27 cellular contexts compared by ENCODE assay signal in genomic region chr21:43283136-43283924, GRCh38.
DNase-seq lines count a peak whose midpoint lies in the region; ATAC-seq and TF ChIP-seq lines count a peak whose summit lies in the region.
"Had no signal": no experiment of that assay in that cellular context is flagged by ENCODE, and none has a peak within 500 bp of the region (broad histone marks: within the 10 kb centered on the region; RNA-seq: fewer than 3 reads in every experiment).

No MANE protein-coding gene starts in this region.

- H3K27ac ChIP-seq in psoas muscle (no peak overlapping the region), body of pancreas (no peak overlapping the region)
- H3K27ac ChIP-seq: esophagus squamous epithelium, parathyroid adenoma, tibial artery had no signal

- WGBS in psoas muscle, 3 donors, result 84 to 89% (median 85%) methylated on average over 5 of the region's 5 CpGs
- 85% methylated on average over 3 to 5 of the region's 5 CpGs for WGBS in body of pancreas, 2 donors

- ATAC-seq in psoas muscle, result no peak
- no peak for ATAC-seq in GM21515 (IDR thresholded peaks at IDR 0.05; ENCODE audit: unreplicated experiment)
- no peak for ATAC-seq in body of pancreas
- ATAC-seq: HCT116, SK-N-SH treated with all-trans-retinoic acid at 6 μM for 48 hours, T-helper 17 cell had no signal

- no peak for TF ChIP-seq CTCF in choroid plexus epithelial cell (conservative IDR thresholded peaks at IDR 0.05; ENCODE audit: low read depth, low read length)
- TF ChIP-seq CTCF in psoas muscle (IDR thresholded peaks at IDR 0.05), result no peak
- TF ChIP-seq CTCF in body of pancreas (IDR thresholded peaks at IDR 0.05), result no peak

- intact Hi-C loops in psoas muscle (cut with DNase I), result no loop called here
- intact Hi-C loops in body of pancreas (cut with DNase I), result no loop called here

- H3K9me3 ChIP-seq in psoas muscle, result no peaks in the 10 kb centered on the region
- no peaks in the 10 kb centered on the region for H3K9me3 ChIP-seq in body of pancreas
- H3K9me3 ChIP-seq: esophagus squamous epithelium, tibial artery had no signal

- no peak for TF ChIP-seq POLR2A in body of pancreas (IDR thresholded peaks at IDR 0.05)

- no peak overlapping the region for H3K4me3 ChIP-seq in choroid plexus epithelial cell (ENCODE audit: low read depth, low read length)
- H3K4me3 ChIP-seq in psoas muscle, result no peak overlapping the region
- H3K4me3 ChIP-seq in body of pancreas, result no peak overlapping the region
- H3K4me3 ChIP-seq: esophagus squamous epithelium, tibial artery had no signal

- H3K27me3 ChIP-seq in psoas muscle (ENCODE audit: insufficient read depth in 3 of 3, low read length in 2 of 3) (peaks cover 0 to 8% (median 7%) of the 10 kb centered on the region in 3 donors), body of pancreas (no peaks in the 10 kb centered on the region)

- H3K36me3 ChIP-seq in psoas muscle (ENCODE audit: insufficient read depth in 1 of 2, low read depth in 1 of 2), result no peaks in the 10 kb centered on the region
- no peaks in the 10 kb centered on the region for H3K36me3 ChIP-seq in body of pancreas (replicated peaks in 1 of 2; ENCODE audit: insufficient read depth in 1 of 2, low read depth in 2 of 2)
- H3K36me3 ChIP-seq: esophagus squamous epithelium, tibial artery had no signal

- DNase-seq in Daoy (ENCODE audit: low read depth) (peak; percentile 47), LHCN-M2 (ENCODE audit: low read depth) (peak; percentile 33), choroid plexus epithelial cell (ENCODE audit: low read depth) (peak; percentile 20), psoas muscle (peak; percentile 6 to 35), body of pancreas (no peak), middle frontal gyrus (ENCODE audit: extremely low spot score, low spot score) (no peak)
- DNase-seq: activated CD4-positive, alpha-beta memory T cell treated with anti-CD3 and anti-CD28 coated beads for 36 hours; activated CD4-positive, CD25-positive, alpha-beta regulatory T cell treated with anti-CD3 and anti-CD28 coated beads, Interleukin-2, amount 50 U/mL, for 72 hours; activated CD8-positive, alpha-beta memory T cell treated with anti-CD3 and anti-CD28 coated beads, Interleukin-2, amount 50 U/mL, for 4 hours; activated naive CD4-positive, alpha-beta T cell treated with Interleukin-2 at 50 U/mL for 16 hours; C1 segment of cervical spinal cord; cerebellar nuclear complex; COR-L47; esophagus squamous epithelium; foreskin melanocyte; kidney glomerular epithelial cell; mammary epithelial cell; NCI-H1048; NCI-H1694; NCI-H82; stimulated activated CD4-positive, alpha-beta T cell treated with anti-CD3 and anti-CD28 coated beads, Interleukin-4, amount 100 ng/mL, for 1 hour; T-helper 17 cell; tibial artery had no signal

- H3K4me1 ChIP-seq in psoas muscle (no peaks in the 10 kb centered on the region), body of pancreas (peaks cover 6% of the 10 kb centered on the region)
- H3K4me1 ChIP-seq: tibial artery had no signal

Comparison
In these comparisons a context has a peak if more than half of its experiments do, and no peak if none do; other contexts are left out.
1. DNase-seq: peak in Daoy (single experiment), LHCN-M2 (single experiment), choroid plexus epithelial cell (single experiment) and psoas muscle (2 of 2); none in body of pancreas (0 of 4) and middle frontal gyrus (single experiment).